ENCODE assay signal across 19 cellular contexts in genomic region chr14:103834956-103835355, GRCh38.
"Had no signal": no experiment of that assay in that cellular context is flagged by ENCODE, and none has a peak within 500 bp of the region (broad histone marks: within the 10 kb centered on the region; RNA-seq: fewer than 3 reads in every experiment).

No MANE protein-coding gene starts in this region.

- H3K27ac ChIP-seq: SJSA1, SK-N-MC had no signal

- H3K9me3 ChIP-seq: SJSA1 had no signal

- H3K4me1 ChIP-seq: SJSA1 had no signal

- H3K27me3 ChIP-seq: SJSA1 had no signal

- H3K4me3 ChIP-seq: SJSA1, SK-N-MC had no signal

- FAIRE-seq: RCC 7860 had no signal

- DNase-seq: KBM-7, NCI-H1092, NCI-H1436, NCI-H187, NCI-H2029, NCI-H2081 treated with DMSO at 0.1 percent for 48 hours, NCI-H2171, NCI-H226, NCI-H446, NCI-H510A, NCI-H524 treated with DMSO at 0.1 percent for 48 hours, NCI-H69, NCI-H774, Right ventricle myocardium superior, RPMI8226, SIG-M5 had no signal

- H3K36me3 ChIP-seq: SJSA1 had no signal
